Comparison of ENCODE assay signal across 12 cellular contexts in genomic region chr1:37484325-37485051, GRCh38. TPM values are rescaled to one million over a fixed set of nuclear protein-coding genes. Genes with fewer than 3 reads are reported as not detected.
DNase-seq lines count a peak whose midpoint lies in the region; ATAC-seq, FAIRE-seq and TF ChIP-seq lines count a peak whose summit lies in the region.
"Had no signal": no experiment of that assay in that cellular context is flagged by ENCODE, and none has a peak within 500 bp of the region (broad histone marks: within the 10 kb centered on the region; RNA-seq: fewer than 3 reads in every experiment).

No MANE protein-coding gene starts in this region.

- H3K36me3 Mint-ChIP-seq in astrocyte (ENCODE audit: low read depth, unreplicated experiment), result peaks cover 4% of the 10 kb centered on the region

- no peaks in the 10 kb centered on the region for H3K9me3 Mint-ChIP-seq in astrocyte (ENCODE audit: unreplicated experiment)

- H2AK5ac ChIP-seq in mesendoderm (ENCODE audit: low read length), result no peak overlapping the region

- H3K27ac ChIP-seq in astrocyte (ENCODE audit: low read depth, low read length) (no peak overlapping the region), mesendoderm (ENCODE audit: low read depth, low read length) (no peak overlapping the region), urinary bladder (ENCODE audit: low read depth) (peak overlapping the region; percentile 18)

- DNase-seq in stimulated activated CD4-positive, alpha-beta T cell treated with anti-CD3 and anti-CD28 coated beads, Interleukin-15, amount 100 ng/mL, for 24 hours, result peak; percentile 19
- no peak for DNase-seq in stimulated activated CD4-positive, alpha-beta T cell treated with anti-CD3 and anti-CD28 coated beads, Interleukin-4, amount 100 ng/mL, for 4 hours
- DNase-seq in astrocyte (ENCODE audit: low read depth) (no peak), mesendoderm (no peak), cerebellar cortex (ENCODE audit: low spot score) (no peak), NCI-H187 treated with DMSO at 0.1 percent for 48 hours (lab: John Stamatoyannopoulos, UW) (no peak)
- DNase-seq: COR-L47; MM.1S; NCI-H748 treated with DMSO at 0.1 percent for 48 hours; stimulated activated CD4-positive, alpha-beta T cell treated with anti-CD3 and anti-CD28 coated beads, Interleukin-1b, Interleukin-23, amount 100 ng/mL, for 48 hours had no signal

- H2BK120ac ChIP-seq in mesendoderm (ENCODE audit: low read depth, low read length), result no peak overlapping the region

- peaks cover 35% of the 10 kb centered on the region for H3K36me3 ChIP-seq in astrocyte (ENCODE audit: insufficient read depth, low read length)
- peaks cover 13% of the 10 kb centered on the region for H3K36me3 ChIP-seq in mesendoderm (ENCODE audit: control insufficient read depth, insufficient read depth, low read length)
- H3K36me3 ChIP-seq in urinary bladder (ENCODE audit: insufficient read depth), result peaks cover 2% of the 10 kb centered on the region

- H2AFZ ChIP-seq in astrocyte (ENCODE audit: low read depth, low read length), result no peak overlapping the region

- peaks cover 63% of the 10 kb centered on the region for H4K20me1 ChIP-seq in astrocyte (ENCODE audit: insufficient read depth, low read length)

- H2BK5ac ChIP-seq in mesendoderm (ENCODE audit: low read length), result no peak overlapping the region

- no peaks in the 10 kb centered on the region for H3K9me3 ChIP-seq in astrocyte (ENCODE audit: insufficient read depth, low read depth, low read length)

- no CpG with 5 or more reads among the region's 7 CpGs for WGBS in mesendoderm (ENCODE audit: extremely low coverage, insufficient coverage, low lambda C conversion rate)
- 77% methylated on average over 7 of the region's 7 CpGs for WGBS in urinary bladder

- peak overlapping the region; percentile 66 for H3K27ac Mint-ChIP-seq in astrocyte (ENCODE audit: unreplicated experiment)

- peaks cover 14% of the 10 kb centered on the region for H3K4me1 Mint-ChIP-seq in astrocyte (ENCODE audit: low read depth, unreplicated experiment)

- H3K79me2 ChIP-seq in astrocyte (ENCODE audit: insufficient read depth, low read length) (peaks cover 26% of the 10 kb centered on the region), mesendoderm (ENCODE audit: control insufficient read depth, insufficient read depth, low read length) (no peaks in the 10 kb centered on the region)

- H4K8ac ChIP-seq in mesendoderm (ENCODE audit: low read depth, low read length), result no peak overlapping the region

- no peak overlapping the region for H3K4me3 ChIP-seq in astrocyte (ENCODE audit: insufficient read depth, low read depth, low read length)
- H3K4me3 ChIP-seq in mesendoderm (ENCODE audit: low read length), result no peak overlapping the region
- H3K4me3 ChIP-seq in urinary bladder (ENCODE audit: low read depth, low read length), result no peak overlapping the region

- H3K4me1 ChIP-seq in astrocyte (ENCODE audit: insufficient read depth, low read length) (peaks cover 25% of the 10 kb centered on the region), mesendoderm (ENCODE audit: control insufficient read depth, low read depth, low read length) (no peaks in the 10 kb centered on the region), urinary bladder (ENCODE audit: insufficient read depth) (no peaks in the 10 kb centered on the region)

- no peak overlapping the region for H2BK15ac ChIP-seq in mesendoderm (replicated peaks; ENCODE audit: low read depth)

- no peak for ATAC-seq in GM21576 (IDR thresholded peaks at IDR 0.05; ENCODE audit: unreplicated experiment)

- H3K79me1 ChIP-seq in mesendoderm (ENCODE audit: low read length), result peaks cover 2% of the 10 kb centered on the region

- no peak overlapping the region for H3K18ac ChIP-seq in mesendoderm (ENCODE audit: low read length)

- H3K23ac ChIP-seq in mesendoderm (ENCODE audit: low read length), result no peak overlapping the region

- no peaks in the 10 kb centered on the region for H3K27me3 Mint-ChIP-seq in astrocyte (ENCODE audit: low read depth, unreplicated experiment)

- no peak for TF ChIP-seq CTCF in astrocyte (IDR thresholded peaks at IDR 0.05; ENCODE audit: insufficient read depth, low read depth, low read length)

- no peak overlapping the region for H4K5ac ChIP-seq in mesendoderm (ENCODE audit: low read length)

- H3K4me2 ChIP-seq in astrocyte (ENCODE audit: low read length) (no peak overlapping the region), mesendoderm (ENCODE audit: low read length) (no peak overlapping the region)

- no peak overlapping the region for H3K9ac ChIP-seq in astrocyte (ENCODE audit: low read length)
- H3K9ac ChIP-seq in mesendoderm (ENCODE audit: low read length), result no peak overlapping the region

- H3K27me3 ChIP-seq in astrocyte (ENCODE audit: insufficient read depth, low read length) (no peaks in the 10 kb centered on the region), mesendoderm (ENCODE audit: insufficient read depth, low read length, poor library complexity) (no peaks in the 10 kb centered on the region)

- no peak overlapping the region for H3K4me3 Mint-ChIP-seq in astrocyte (ENCODE audit: unreplicated experiment)

- no peak for FAIRE-seq in astrocyte (lab: Jason Lieb, UNC)

- no peak overlapping the region for H3K4ac ChIP-seq in mesendoderm (ENCODE audit: low read depth, low read length)

- peak overlapping the region; percentile 15 for H3K56ac ChIP-seq in mesendoderm (ENCODE audit: low read length)

RNA-seq across cellular contexts. Expression of gene ZC3H12A, which starts 10.1 kb away (rescaled TPM):
- total RNA-seq in astrocyte (12.1 and 12.6 TPM in 2 replicates), urinary bladder (4.2 TPM)
- polyA plus RNA-seq in mesendoderm (2013, experiment 1 of 2), result 5.6 TPM
- 6.0 TPM for polyA plus RNA-seq in mesendoderm (2013, experiment 2 of 2)
- polyA plus RNA-seq in urinary bladder, result 10.9 TPM

RNA-seq across cellular contexts. Expression of gene MEAF6, which starts 30.1 kb away (rescaled TPM):
- total RNA-seq in astrocyte (49.0 and 49.1 TPM in 2 replicates), urinary bladder (62.5 TPM)
- 42.9 TPM for polyA plus RNA-seq in mesendoderm (2013, experiment 1 of 2)
- polyA plus RNA-seq in mesendoderm (2013, experiment 2 of 2), result 44.9 TPM
- 65.5 TPM for polyA plus RNA-seq in urinary bladder
